27 cellular contexts compared by ENCODE assay signal in the genomic region with DNA sequence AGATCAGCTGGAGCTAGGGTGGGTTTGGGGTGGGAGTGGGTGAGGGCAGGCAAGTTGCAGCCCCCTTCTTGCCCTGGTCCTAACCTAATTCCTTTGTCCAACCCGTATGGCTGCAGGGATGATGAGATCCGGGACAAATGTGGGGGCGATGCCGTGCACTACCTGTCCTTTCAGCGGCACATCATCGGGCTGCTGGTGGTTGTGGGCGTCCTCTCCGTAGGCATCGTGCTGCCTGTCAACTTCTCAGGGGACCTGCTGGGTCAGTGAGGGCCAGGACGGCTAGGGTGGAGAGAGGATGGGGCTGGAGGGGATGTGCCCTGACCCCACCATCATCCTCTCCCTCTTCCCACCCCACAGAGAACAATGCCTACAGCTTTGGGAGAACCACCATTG. TPM values are rescaled to one million over a fixed set of nuclear protein-coding genes. Genes with fewer than 3 reads are reported as not detected.
DNase-seq lines count a peak whose midpoint lies in the region; ATAC-seq, FAIRE-seq and TF ChIP-seq lines count a peak whose summit lies in the region.
"Had no signal": no experiment of that assay in that cellular context is flagged by ENCODE, and none has a peak within 500 bp of the region (broad histone marks: within the 10 kb centered on the region; RNA-seq: fewer than 3 reads in every experiment).

No MANE protein-coding gene starts in this region.

- H3K4me3 ChIP-seq in SK-N-MC = peak overlapping the region; percentile 63; the same call in 1 of the 2 replicates
- H3K4me3 ChIP-seq in K562 = no peak overlapping the region
- H3K4me3 ChIP-seq: A549; BLaER1 treated with 17β-estradiol and CSF1 and Interleukin-3, amounts not matched to agents 10 nM and 100 nM; GM12878; GM23338; HAP-1 had no signal

- H3K27ac Mint-ChIP-seq in endothelial cell (ENCODE audit: unreplicated experiment) = peak overlapping the region; percentile 17
- no peak overlapping the region for H3K27ac Mint-ChIP-seq in activated T-helper 2 cell treated with anti-CD3 and anti-CD28 coated beads, Interferon-gamma antibody, Interleukin-2, Interleukin-4, amounts not matched to agents 10 μg/mL and 5 μg/mL and 100 μg/mL, durations not matched to agents 14 hours and 24 hours and 36 hours
- H3K27ac Mint-ChIP-seq: CD4-positive, alpha-beta T cell; HFFc6 had no signal

- peaks cover 4% of the 10 kb centered on the region for H3K27me3 Mint-ChIP-seq in endothelial cell (ENCODE audit: unreplicated experiment)
- no peaks in the 10 kb centered on the region for H3K27me3 Mint-ChIP-seq in activated T-helper 2 cell treated with anti-CD3 and anti-CD28 coated beads, Interferon-gamma antibody, Interleukin-2, Interleukin-4, amounts not matched to agents 10 μg/mL and 5 μg/mL and 100 μg/mL, durations not matched to agents 14 hours and 24 hours and 36 hours (ENCODE audit: low read depth)
- H3K27me3 Mint-ChIP-seq: CD4-positive, alpha-beta T cell; CD8-positive, alpha-beta memory T cell had no signal

- peaks cover 49% of the 10 kb centered on the region for H3K36me3 Mint-ChIP-seq in endothelial cell (ENCODE audit: low read depth, unreplicated experiment)
- peaks cover 45% of the 10 kb centered on the region for H3K36me3 Mint-ChIP-seq in activated T-helper 2 cell treated with anti-CD3 and anti-CD28 coated beads, Interferon-gamma antibody, Interleukin-2, Interleukin-4, amounts not matched to agents 10 μg/mL and 5 μg/mL and 100 μg/mL, durations not matched to agents 14 hours and 24 hours and 36 hours (ENCODE audit: low read depth)

- no peak overlapping the region for H3K9ac ChIP-seq in SK-N-MC (ENCODE audit: insufficient read length)
- H3K9ac ChIP-seq in K562 (ENCODE audit: insufficient read depth in 1 of 2, low read depth in 2 of 2, low read length in 2 of 2) = no peak overlapping the region

- H2AFZ ChIP-seq in K562 (ENCODE audit: low read depth, low read length) = no peak overlapping the region
- H2AFZ ChIP-seq: GM23338 had no signal

- TF ChIP-seq CTCF in K562 (IDR thresholded peaks at IDR 0.05 in 2 of 3, conservative IDR thresholded peaks at IDR 0.05 in 1 of 3; ENCODE audit: insufficient read depth in 2 of 3, low read depth in 1 of 3, low read length in 3 of 3) = no peak
- no peak for TF ChIP-seq CTCF in endothelial cell (IDR thresholded peaks at IDR 0.05; ENCODE audit: unreplicated experiment)
- no peak for TF ChIP-seq CTCF in foreskin keratinocyte (conservative IDR thresholded peaks at IDR 0.05)

- ATAC-seq in K562 (no peak), foreskin keratinocyte (no peak)
- ATAC-seq: A549, GM12878 had no signal

- peaks cover 7% of the 10 kb centered on the region for H3K79me2 ChIP-seq in K562 (ENCODE audit: control insufficient read depth, insufficient read depth, low read length)

- TF ChIP-seq POLR2A in K562 (conservative IDR thresholded peaks at IDR 0.05) = no peak

- no peaks in the 10 kb centered on the region for H4K20me1 ChIP-seq in K562 (replicated peaks; ENCODE audit: control insufficient read depth, insufficient read depth, low read length)

- POLR2A ChIA-PET in K562 (lab: Yijun Ruan, JAX) = interaction anchor here (0.9 kb wide), 1 partner anchor 108 kb away, joined by 4 read pairs; the partner anchor contains the start of gene HSP90AB1

- in situ Hi-C loops in K562 (cut with MboI) = no loop called here

- peaks cover 7% of the 10 kb centered on the region for H3K4me1 Mint-ChIP-seq in endothelial cell (ENCODE audit: unreplicated experiment)
- no peaks in the 10 kb centered on the region for H3K4me1 Mint-ChIP-seq in activated T-helper 2 cell treated with anti-CD3 and anti-CD28 coated beads, Interferon-gamma antibody, Interleukin-2, Interleukin-4, amounts not matched to agents 10 μg/mL and 5 μg/mL and 100 μg/mL, durations not matched to agents 14 hours and 24 hours and 36 hours (ENCODE audit: low read depth)

- no peaks in the 10 kb centered on the region for H3K27me3 ChIP-seq in K562 (ENCODE audit: control insufficient read depth in 2 of 2, insufficient read depth in 2 of 2, low read length in 2 of 2)
- no peaks in the 10 kb centered on the region for H3K27me3 ChIP-seq in foreskin keratinocyte
- H3K27me3 ChIP-seq: BE2C; BLaER1 treated with 17β-estradiol and CSF1 and Interleukin-3, amounts not matched to agents 10 nM and 100 nM had no signal

- intact Hi-C loops in K562 (cut with micrococcal nuclease) (no loop called here), posterior vena cava (cut with DNase I) (no loop called here)
- intact Hi-C loops in activated T-helper 2 cell treated with anti-CD3 and anti-CD28 coated beads, Interferon-gamma antibody, Interleukin-2, Interleukin-4, amounts not matched to agents 10 μg/mL and 5 μg/mL and 100 μg/mL, durations not matched to agents 14 hours and 24 hours and 36 hours (cut with micrococcal nuclease) = no loop called here

- H3K9me3 Mint-ChIP-seq in endothelial cell (ENCODE audit: unreplicated experiment) = no peaks in the 10 kb centered on the region
- no peaks in the 10 kb centered on the region for H3K9me3 Mint-ChIP-seq in activated T-helper 2 cell treated with anti-CD3 and anti-CD28 coated beads, Interferon-gamma antibody, Interleukin-2, Interleukin-4, amounts not matched to agents 10 μg/mL and 5 μg/mL and 100 μg/mL, durations not matched to agents 14 hours and 24 hours and 36 hours
- H3K9me3 Mint-ChIP-seq: CD14-positive monocyte; CD4-positive, alpha-beta T cell; CD8-positive, alpha-beta memory T cell; GM23338; HFFc6 had no signal

- peaks cover 11 to 31% of the 10 kb centered on the region in 2 experiments for H3K4me1 ChIP-seq in K562 (replicated peaks in 1 of 2; ENCODE audit: control insufficient read depth in 2 of 2, insufficient read depth in 2 of 2, low read length in 2 of 2)
- no peaks in the 10 kb centered on the region for H3K4me1 ChIP-seq in foreskin keratinocyte
- H3K4me1 ChIP-seq: A549, BE2C, HAP-1 had no signal

- TF ChIP-seq RAD21 in K562 (CRISPR knock-in tag; conservative IDR thresholded peaks at IDR 0.05 in 1 of 2, IDR thresholded peaks at IDR 0.05 in 1 of 2) = no peak

- H3K4me2 ChIP-seq in K562 (ENCODE audit: insufficient read depth, low read length) = no peak overlapping the region
- H3K4me2 ChIP-seq: A549 had no signal

- DNase-seq in SK-N-MC (ENCODE audit: low read depth, low spot score) (no peak), K562 (ENCODE audit: extremely low read depth in 1 of 4, low spot score in 3 of 4) (no peak), endothelial cell (ENCODE audit: low spot score) (no peak), posterior vena cava (ENCODE audit: low spot score) (peak; percentile 54), NCI-H446 treated with DMSO at 0.1 percent for 48 hours (lab: John Stamatoyannopoulos, UW) (no peak), foreskin keratinocyte (no peak), OCI-M2 (lab: John Stamatoyannopoulos, UW; ENCODE audit: unreplicated experiment) (no peak)
- no peak for DNase-seq in activated T-helper 2 cell treated with anti-CD3 and anti-CD28 coated beads, Interferon-gamma antibody, Interleukin-2, Interleukin-4, amounts not matched to agents 10 μg/mL and 5 μg/mL and 100 μg/mL, durations not matched to agents 14 hours and 24 hours and 36 hours (ENCODE audit: low spot score)
- DNase-seq: 8988T; ACHN; AML-193; BE2C; CD4-positive, alpha-beta T cell; CD8-positive, alpha-beta memory T cell; DMS 273 treated with DMSO at 0.1 percent for 48 hours; DMS79; EL; GDM1; HFFc6 had no signal

- no peak for FAIRE-seq in K562 (lab: Jason Lieb, UNC)
- FAIRE-seq: A549, D721Med, GM12878, H54 had no signal

- H3K9me1 ChIP-seq in K562 (ENCODE audit: control insufficient read depth, insufficient read depth, low read length) = no peaks in the 10 kb centered on the region

- no peaks in the 10 kb centered on the region for H3K9me3 ChIP-seq in SK-N-MC (ENCODE audit: low read depth, low read length)
- no peaks in the 10 kb centered on the region for H3K9me3 ChIP-seq in K562 (replicated peaks; ENCODE audit: control insufficient read depth, insufficient read depth, low read depth, low read length)
- H3K9me3 ChIP-seq: A549; BE2C; BLaER1 treated with 17β-estradiol and CSF1 and Interleukin-3, amounts not matched to agents 10 nM and 100 nM; HAP-1 had no signal

- WGBS in K562 (ENCODE audit: insufficient coverage, low coverage, missing lambda C conversion rate) = 92% methylated on average over 9 of the region's 10 CpGs

- CTCF ChIA-PET in K562 (lab: Yijun Ruan, JAX; ENCODE audit: low intra/inter-chr PET ratio) = no interaction called here

- H3K27ac ChIP-seq in SK-N-MC (peak overlapping the region; percentile 79), K562 (ENCODE audit: extremely low read depth, low read depth, low read length) (no peak overlapping the region), foreskin keratinocyte (no peak overlapping the region)
- H3K27ac ChIP-seq: A549; BLaER1 treated with 17β-estradiol and CSF1 and Interleukin-3, amounts not matched to agents 10 nM and 100 nM had no signal

- TF ChIP-seq EP300 in K562 (IDR thresholded peaks at IDR 0.05; ENCODE audit: low read length) = no peak

- BruUV-seq in K562 (replicated peaks; lab: Mats Ljungman, UMichigan) = no TSS peak

- H3K4me3 Mint-ChIP-seq in endothelial cell (ENCODE audit: unreplicated experiment) = no peak overlapping the region
- no peak overlapping the region for H3K4me3 Mint-ChIP-seq in activated T-helper 2 cell treated with anti-CD3 and anti-CD28 coated beads, Interferon-gamma antibody, Interleukin-2, Interleukin-4, amounts not matched to agents 10 μg/mL and 5 μg/mL and 100 μg/mL, durations not matched to agents 14 hours and 24 hours and 36 hours (ENCODE audit: low read depth)
- H3K4me3 Mint-ChIP-seq: CD4-positive, alpha-beta T cell; CD8-positive, alpha-beta memory T cell; HFFc6 had no signal

- H3K36me3 ChIP-seq in SK-N-MC (ENCODE audit: insufficient read depth, low read length) = peaks cover 45% of the 10 kb centered on the region
- H3K36me3 ChIP-seq in K562 (ENCODE audit: control insufficient read depth, insufficient read depth, low read length) = peaks cover 93% of the 10 kb centered on the region
- H3K36me3 ChIP-seq: BE2C, HAP-1 had no signal

RNA-seq across cellular contexts. Expression of gene TMEM63B, which starts 12.0 kb away (rescaled TPM):
- 125 and 274 TPM in 2 replicates for total RNA-seq in K562 (2011; cell fraction: chromatin; rRNA removed; ENCODE audit: low replicate concordance)
- total RNA-seq in K562 (2011; cell fraction: nucleolus; rRNA removed) = 162 and 166 TPM in 2 replicates
- total RNA-seq in K562 (2011; cell fraction: nucleoplasm; rRNA removed) = 160 TPM in 2 replicates
- 12.6 and 22.5 TPM in 2 replicates for total RNA-seq in K562 (2014; rRNA removed)
- total RNA-seq in K562 (2014; rRNA removed; fragmentation: Illumina TruSeq; extraction: Trizol) = 10.8 and 14.4 TPM in 2 replicates
- 14.0 and 14.3 TPM in 2 replicates for total RNA-seq in K562 (2015; rRNA removed; fragmentation: Illumina TruSeq; extraction: Trizol)
- 39.2 and 39.4 TPM in 2 replicates for total RNA-seq in K562 (2021)
- polyA plus RNA-seq in K562 (2011; rRNA removed) = 37.0 and 59.6 TPM in 2 replicates
- 69.9 and 86.4 TPM in 2 replicates for polyA plus RNA-seq in K562 (2011; cell fraction: cytosol; rRNA removed)
- polyA plus RNA-seq in K562 (2011; cell fraction: nucleus; rRNA removed) = 128 and 148 TPM in 2 replicates
- 27.9 and 28.7 TPM in 2 replicates for polyA plus RNA-seq in K562 (2012)
- 32.5 and 35.7 TPM in 2 replicates for polyA plus RNA-seq in K562 (2014; fragmentation: Illumina TruSeq; extraction: Trizol)
- polyA plus RNA-seq in K562 (2014; fragmentation: Nextera tagmentation; extraction: Ambion mirVana) = under 1 TPM; 0.14 to 0.17 TPM
- 26.8 and 31.0 TPM in 2 replicates for polyA plus RNA-seq in K562 (2014; rRNA removed)
- polyA minus RNA-seq in K562 (2011; rRNA and poly(A)+ RNA removed) = 52.7 and 68.9 TPM in 2 replicates
- polyA minus RNA-seq in K562 (2011; cell fraction: cytosol; rRNA and poly(A)+ RNA removed) = 35.2 and 46.9 TPM in 2 replicates
- 25.6 and 33.4 TPM in 2 replicates for polyA minus RNA-seq in K562 (2011; cell fraction: nucleus; rRNA and poly(A)+ RNA removed)
- total RNA-seq in endothelial cell (ENCODE audit: unreplicated experiment) = 33.4 TPM
- 10 to 100 TPM; 23.7 to 28.1 TPM for total RNA-seq in posterior vena cava
- 20.3 and 23.6 TPM in 2 replicates for total RNA-seq in activated T-helper 2 cell treated with anti-CD3 and anti-CD28 coated beads, Interferon-gamma antibody, Interleukin-2, Interleukin-4, amounts not matched to agents 10 μg/mL and 5 μg/mL and 100 μg/mL, durations not matched to agents 14 hours and 24 hours and 36 hours
- total RNA-seq in foreskin keratinocyte = 57.0 and 57.8 TPM in 2 replicates
- polyA plus RNA-seq in foreskin keratinocyte = 34.4 and 35.9 TPM in 2 replicates

RNA-seq across cellular contexts. Expression of gene MRPL14, which starts 12.1 kb away (rescaled TPM):
- total RNA-seq in K562 (2011; cell fraction: chromatin; rRNA removed; ENCODE audit: low replicate concordance) = 39.2 and 66.5 TPM in 2 replicates
- total RNA-seq in K562 (2011; cell fraction: nucleolus; rRNA removed) = 54.2 and 60.8 TPM in 2 replicates
- total RNA-seq in K562 (2011; cell fraction: nucleoplasm; rRNA removed) = 55.7 and 67.6 TPM in 2 replicates
- total RNA-seq in K562 (2014; rRNA removed) (166 and 199 TPM in 2 replicates), K562 (2014; rRNA removed; fragmentation: Illumina TruSeq; extraction: Trizol) (97.5 and 126 TPM in 2 replicates), K562 (2015; rRNA removed; fragmentation: Illumina TruSeq; extraction: Trizol) (130 and 136 TPM in 2 replicates), K562 (2021) (143 and 149 TPM in 2 replicates), endothelial cell (ENCODE audit: unreplicated experiment) (30.3 TPM), posterior vena cava (10 to 100 TPM; 26.4 to 33.5 TPM), foreskin keratinocyte (123 and 124 TPM in 2 replicates)
- polyA plus RNA-seq in K562 (2011; rRNA removed) (145 and 165 TPM in 2 replicates), K562 (2014; fragmentation: Illumina TruSeq; extraction: Trizol) (134 and 163 TPM in 2 replicates), K562 (2014; fragmentation: Nextera tagmentation; extraction: Ambion mirVana) (100 to 1,000 TPM; 414 to 424 TPM), K562 (2014; rRNA removed) (195 and 240 TPM in 2 replicates), foreskin keratinocyte (183 and 189 TPM in 2 replicates)
- polyA plus RNA-seq in K562 (2011; cell fraction: cytosol; rRNA removed) = 149 and 217 TPM in 2 replicates
- 68.7 and 82.6 TPM in 2 replicates for polyA plus RNA-seq in K562 (2011; cell fraction: nucleus; rRNA removed)
- polyA plus RNA-seq in K562 (2012) = 102 and 171 TPM in 2 replicates
- polyA minus RNA-seq in K562 (2011; rRNA and poly(A)+ RNA removed) = 39.8 and 41.8 TPM in 2 replicates
- 38.6 and 39.1 TPM in 2 replicates for polyA minus RNA-seq in K562 (2011; cell fraction: cytosol; rRNA and poly(A)+ RNA removed)
- polyA minus RNA-seq in K562 (2011; cell fraction: nucleus; rRNA and poly(A)+ RNA removed) = 15.3 and 25.4 TPM in 2 replicates
- total RNA-seq in activated T-helper 2 cell treated with anti-CD3 and anti-CD28 coated beads, Interferon-gamma antibody, Interleukin-2, Interleukin-4, amounts not matched to agents 10 μg/mL and 5 μg/mL and 100 μg/mL, durations not matched to agents 14 hours and 24 hours and 36 hours = 67.3 and 70.3 TPM in 2 replicates

RNA-seq across cellular contexts. Expression of gene CAPN11, which starts 19.3 kb away (rescaled TPM):
- 2.2 and 4.6 TPM in 2 replicates for total RNA-seq in K562 (2011; cell fraction: chromatin; rRNA removed; ENCODE audit: low replicate concordance)
- total RNA-seq in K562 (2011; cell fraction: nucleolus; rRNA removed) = 1.8 and 2.5 TPM in 2 replicates
- 1.6 and 1.9 TPM in 2 replicates for total RNA-seq in K562 (2011; cell fraction: nucleoplasm; rRNA removed)
- 0.20 and 0.41 TPM in 2 replicates for total RNA-seq in K562 (2014; rRNA removed)
- total RNA-seq in K562 (2014; rRNA removed; fragmentation: Illumina TruSeq; extraction: Trizol) = 0.13 and 0.18 TPM in 2 replicates
- 0.07 and 0.11 TPM in 2 replicates for total RNA-seq in K562 (2015; rRNA removed; fragmentation: Illumina TruSeq; extraction: Trizol)
- 0.07 and 0.18 TPM in 2 replicates for total RNA-seq in K562 (2021)
- polyA plus RNA-seq in K562 (2011; rRNA removed) = 0.30 and 0.46 TPM in 2 replicates
- 0.15 and 0.57 TPM in 2 replicates for polyA plus RNA-seq in K562 (2011; cell fraction: cytosol; rRNA removed)
- polyA plus RNA-seq in K562 (2011; cell fraction: nucleus; rRNA removed) = 3.4 and 5.7 TPM in 2 replicates
- polyA plus RNA-seq in K562 (2012) = 0.35 and 1.5 TPM in 2 replicates
- 0.15 and 0.19 TPM in 2 replicates for polyA plus RNA-seq in K562 (2014; fragmentation: Illumina TruSeq; extraction: Trizol)
- under 1 TPM in 1 of 2 experiments, not detected in 1; 0.03 TPM for polyA plus RNA-seq in K562 (2014; fragmentation: Nextera tagmentation; extraction: Ambion mirVana)
- 0.04 and 0.61 TPM in 2 replicates for polyA plus RNA-seq in K562 (2014; rRNA removed)
- polyA minus RNA-seq in K562 (2011; rRNA and poly(A)+ RNA removed) = 0.24 and 0.25 TPM in 2 replicates
- polyA minus RNA-seq in K562 (2011; cell fraction: cytosol; rRNA and poly(A)+ RNA removed) = 0.48 TPM in 1 of 2 replicates, not detected in the other
- 0.67 and 0.81 TPM in 2 replicates for polyA minus RNA-seq in K562 (2011; cell fraction: nucleus; rRNA and poly(A)+ RNA removed)
- 2.3 TPM for total RNA-seq in endothelial cell (ENCODE audit: unreplicated experiment)
- 1 to 10 TPM in 1 of 2 donors, under 1 TPM in 1; 0.24 to 1.5 TPM for total RNA-seq in posterior vena cava
- 0.09 and 0.30 TPM in 2 replicates for total RNA-seq in activated T-helper 2 cell treated with anti-CD3 and anti-CD28 coated beads, Interferon-gamma antibody, Interleukin-2, Interleukin-4, amounts not matched to agents 10 μg/mL and 5 μg/mL and 100 μg/mL, durations not matched to agents 14 hours and 24 hours and 36 hours
- total RNA-seq in foreskin keratinocyte = not detected in 2 replicates
- not detected in 2 replicates for polyA plus RNA-seq in foreskin keratinocyte
- total RNA-seq: CD8-positive, alpha-beta memory T cell; HFFc6 had no signal
- polyA plus RNA-seq: CD14-positive monocyte; CD8-positive, alpha-beta memory T cell had no signal
